24 cellular contexts compared by ENCODE assay signal in genomic region chr12:31845613-31846321, GRCh38.
"Had no signal": no experiment of that assay in that cellular context is flagged by ENCODE, and none has a peak within 500 bp of the region (broad histone marks: within the 10 kb centered on the region; RNA-seq: fewer than 3 reads in every experiment).

No MANE protein-coding gene starts in this region.

- H3K27me3 Mint-ChIP-seq: activated CD4-positive, alpha-beta T cell treated with anti-CD3 and anti-CD28 coated beads, Interleukin-2, amount 10 ng/mL, durations not matched to agents 7 days and 5 days; activated CD8-positive, alpha-beta memory T cell treated with anti-CD3 and anti-CD28 coated beads, Interleukin-2, amount 10 ng/mL, durations not matched to agents 7 days and 5 days; activated CD8-positive, alpha-beta T cell treated with anti-CD3 and anti-CD28 coated beads for 36 hours; activated naive CD4-positive, alpha-beta T cell treated with anti-CD3 and anti-CD28 coated beads, Interleukin-2, amount 50 U/mL, for 24 hours; central memory CD8-positive, alpha-beta T cell; T-cell had no signal

- H3K9me3 Mint-ChIP-seq: central memory CD8-positive, alpha-beta T cell had no signal

- H3K4me1 Mint-ChIP-seq: activated CD4-positive, alpha-beta T cell treated with anti-CD3 and anti-CD28 coated beads, Interleukin-2, amount 10 ng/mL, durations not matched to agents 7 days and 5 days; activated CD8-positive, alpha-beta memory T cell treated with anti-CD3 and anti-CD28 coated beads, Interleukin-2, amount 10 ng/mL, durations not matched to agents 7 days and 5 days; nephron had no signal

- H3K4me3 Mint-ChIP-seq: activated CD4-positive, alpha-beta T cell treated with anti-CD3 and anti-CD28 coated beads, Interleukin-2, amount 10 ng/mL, durations not matched to agents 7 days and 5 days; activated CD8-positive, alpha-beta memory T cell treated with anti-CD3 and anti-CD28 coated beads, Interleukin-2, amount 10 ng/mL, durations not matched to agents 7 days and 5 days; activated CD8-positive, alpha-beta T cell treated with anti-CD3 and anti-CD28 coated beads for 36 hours; activated naive CD4-positive, alpha-beta T cell treated with anti-CD3 and anti-CD28 coated beads, Interleukin-2, amount 50 U/mL, for 24 hours; activated T-helper 1 cell treated with anti-CD3 and anti-CD28 coated beads, Interleukin-12 subunit alpha, Interleukin-12 subunit beta, Interleukin-2, Interleukin-4 antibody, amounts not matched to agents 30 ng/mL and 10 ng/mL and 1 ng/mL, durations not matched to agents 14 hours and 24 hours and 36 hours; central memory CD8-positive, alpha-beta T cell; immature natural killer cell; nephron; T-cell; T-helper 2 cell treated with Interferon-gamma antibody and Interleukin-4, amounts not matched to agents 5 μg/mL and 100 μg/mL, for 36 hours had no signal

- H3K4me3 ChIP-seq: adrenal gland, breast epithelium, coronary artery, left ventricle myocardium inferior, pancreas, psoas muscle, right atrium auricular region had no signal

- ATAC-seq: activated CD8-positive, alpha-beta memory T cell treated with anti-CD3 and anti-CD28 coated beads, Interleukin-2, amount 10 ng/mL, durations not matched to agents 7 days and 5 days; activated CD8-positive, alpha-beta T cell treated with anti-CD3 and anti-CD28 coated beads for 36 hours; foreskin keratinocyte; psoas muscle; T-cell had no signal

- DNase-seq: activated CD4-positive, alpha-beta T cell treated with anti-CD3 and anti-CD28 coated beads, Interleukin-2, amount 10 ng/mL, durations not matched to agents 7 days and 5 days; activated CD4-positive, CD25-positive, alpha-beta regulatory T cell treated with anti-CD3 and anti-CD28 coated beads, Interleukin-2, amount 50 U/mL, for 72 hours; activated CD8-positive, alpha-beta memory T cell treated with anti-CD3 and anti-CD28 coated beads, Interleukin-2, amount 10 ng/mL, durations not matched to agents 7 days and 5 days; activated CD8-positive, alpha-beta T cell treated with anti-CD3 and anti-CD28 coated beads for 36 hours; activated gamma-delta T cell treated with Interleukin-2 at 50 U/mL for 16 hours; adrenal gland; foreskin keratinocyte; immature natural killer cell; left ventricle myocardium inferior; pancreas; psoas muscle; stimulated activated CD4-positive, alpha-beta T cell treated with anti-CD3 and anti-CD28 coated beads, Interleukin-4, amount 100 ng/mL, for 24 hours; stimulated activated naive CD4-positive, alpha-beta T cell treated with Interleukin-2 at 50 U/mL for 16 hours; T-cell; WERI-Rb-1 had no signal

- H3K27ac ChIP-seq: adrenal gland, breast epithelium, coronary artery, foreskin keratinocyte, left ventricle myocardium inferior, neutrophil, pancreas, psoas muscle, right atrium auricular region, WERI-Rb-1 had no signal

- H3K36me3 ChIP-seq: adrenal gland, breast epithelium, left ventricle myocardium inferior, neutrophil, pancreas, right atrium auricular region, WERI-Rb-1 had no signal

- H3K27ac Mint-ChIP-seq: activated CD4-positive, alpha-beta T cell treated with anti-CD3 and anti-CD28 coated beads, Interleukin-2, amount 10 ng/mL, durations not matched to agents 7 days and 5 days; activated CD8-positive, alpha-beta memory T cell treated with anti-CD3 and anti-CD28 coated beads, Interleukin-2, amount 10 ng/mL, durations not matched to agents 7 days and 5 days; activated CD8-positive, alpha-beta T cell treated with anti-CD3 and anti-CD28 coated beads for 36 hours; activated naive CD4-positive, alpha-beta T cell treated with anti-CD3 and anti-CD28 coated beads, Interleukin-2, amount 50 U/mL, for 24 hours; activated T-helper 1 cell treated with anti-CD3 and anti-CD28 coated beads, Interleukin-12 subunit alpha, Interleukin-12 subunit beta, Interleukin-2, Interleukin-4 antibody, amounts not matched to agents 30 ng/mL and 10 ng/mL and 1 ng/mL, durations not matched to agents 14 hours and 24 hours and 36 hours; nephron; T-cell; T-helper 2 cell treated with Interferon-gamma antibody and Interleukin-4, amounts not matched to agents 5 μg/mL and 100 μg/mL, for 36 hours had no signal

- H3K4me1 ChIP-seq: adrenal gland, breast epithelium, foreskin keratinocyte, left ventricle myocardium inferior, pancreas, psoas muscle, right atrium auricular region had no signal

- H3K27me3 ChIP-seq: adrenal gland, breast epithelium, foreskin keratinocyte, neutrophil, pancreas, right atrium auricular region had no signal
